Comparison of ENCODE assay signal across 17 cellular contexts in genomic region chr2:160349306-160349705, GRCh38.
DNase-seq lines count a peak whose midpoint lies in the region; ATAC-seq and TF ChIP-seq lines count a peak whose summit lies in the region.
"Had no signal": no experiment of that assay in that cellular context is flagged by ENCODE, and none has a peak within 500 bp of the region (broad histone marks: within the 10 kb centered on the region; RNA-seq: fewer than 3 reads in every experiment).

No MANE protein-coding gene starts in this region.

- peak overlapping the region; percentile 46 for H3K4me2 ChIP-seq in smooth muscle cell

- peaks cover 87% of the 10 kb centered on the region for H3K79me2 ChIP-seq in smooth muscle cell (ENCODE audit: low read depth)

- no peak overlapping the region for H3K9ac ChIP-seq in smooth muscle cell (ENCODE audit: low read depth)

- H3K9me3 Mint-ChIP-seq in activated naive CD8-positive, alpha-beta T cell treated with anti-CD3 and anti-CD28 coated beads, Interleukin-2, amount 10 ng/mL, durations not matched to agents 7 days and 5 days: no peaks in the 10 kb centered on the region
- H3K9me3 Mint-ChIP-seq in activated naive CD8-positive, alpha-beta T cell treated with anti-CD3 and anti-CD28 coated beads for 36 hours: no peaks in the 10 kb centered on the region
- H3K9me3 Mint-ChIP-seq in WTC11 (no peaks in the 10 kb centered on the region), Caco-2 (ENCODE audit: unreplicated experiment) (no peaks in the 10 kb centered on the region)
- H3K9me3 Mint-ChIP-seq: H9 had no signal

- intact Hi-C loops in Caco-2 (cut with micrococcal nuclease; ENCODE audit: unreplicated experiment): no loop called here

- no TSS peak for BruUV-seq in Caco-2 (replicated peaks; lab: Mats Ljungman, UMichigan)

- peaks cover 72% of the 10 kb centered on the region for H4K20me1 ChIP-seq in smooth muscle cell (ENCODE audit: low read depth)

- WGBS in smooth muscle cell (ENCODE audit: low lambda C conversion rate): 87% methylated on average over 2 of the region's 2 CpGs

- H3K27ac Mint-ChIP-seq in activated naive CD8-positive, alpha-beta T cell treated with anti-CD3 and anti-CD28 coated beads, Interleukin-2, amount 10 ng/mL, durations not matched to agents 7 days and 5 days: peak overlapping the region; percentile 32
- H3K27ac Mint-ChIP-seq in activated naive CD8-positive, alpha-beta T cell treated with anti-CD3 and anti-CD28 coated beads for 36 hours: no peak overlapping the region
- H3K27ac Mint-ChIP-seq in WTC11: 0 out of 2 replicates have a peak overlapping the region, but pooled peaks have one; percentile 3
- no peak overlapping the region for H3K27ac Mint-ChIP-seq in Caco-2 (ENCODE audit: unreplicated experiment)

- H3K27ac ChIP-seq in muscle layer of duodenum (ENCODE audit: low read length) (peak overlapping the region; percentile 28), smooth muscle cell (ENCODE audit: low read depth) (peak overlapping the region; percentile 85)

- H3K36me3 Mint-ChIP-seq in activated naive CD8-positive, alpha-beta T cell treated with anti-CD3 and anti-CD28 coated beads, Interleukin-2, amount 10 ng/mL, durations not matched to agents 7 days and 5 days: peaks cover 21% of the 10 kb centered on the region
- H3K36me3 Mint-ChIP-seq in activated naive CD8-positive, alpha-beta T cell treated with anti-CD3 and anti-CD28 coated beads for 36 hours: peaks cover 6% of the 10 kb centered on the region
- H3K36me3 Mint-ChIP-seq in WTC11 (peaks cover 2% of the 10 kb centered on the region; the same call in 1 of the 2 replicates), Caco-2 (ENCODE audit: insufficient read depth, unreplicated experiment) (peaks cover 7% of the 10 kb centered on the region)

- H3K36me3 ChIP-seq in muscle layer of duodenum (ENCODE audit: control insufficient read depth in 1 of 2, insufficient read depth in 2 of 2, low read length in 2 of 2): no peaks in the 10 kb centered on the region
- no peaks in the 10 kb centered on the region for H3K36me3 ChIP-seq in smooth muscle cell (ENCODE audit: low read depth)
- H3K36me3 ChIP-seq in Caco-2 (ENCODE audit: control insufficient read depth, insufficient read depth, low read length): no peaks in the 10 kb centered on the region

- peaks cover 20 to 43% of the 10 kb centered on the region in 2 donors for H3K4me1 ChIP-seq in muscle layer of duodenum (ENCODE audit: control insufficient read depth in 1 of 2, insufficient read depth in 2 of 2, low read length in 2 of 2)
- peaks cover 15% of the 10 kb centered on the region for H3K4me1 ChIP-seq in smooth muscle cell (ENCODE audit: low read depth)
- peaks cover 7% of the 10 kb centered on the region for H3K4me1 ChIP-seq in Caco-2

- no peaks in the 10 kb centered on the region for H3K27me3 Mint-ChIP-seq in activated naive CD8-positive, alpha-beta T cell treated with anti-CD3 and anti-CD28 coated beads, Interleukin-2, amount 10 ng/mL, durations not matched to agents 7 days and 5 days
- no peaks in the 10 kb centered on the region for H3K27me3 Mint-ChIP-seq in activated naive CD8-positive, alpha-beta T cell treated with anti-CD3 and anti-CD28 coated beads for 36 hours
- H3K27me3 Mint-ChIP-seq in WTC11 (ENCODE audit: low read depth) (no peaks in the 10 kb centered on the region), Caco-2 (ENCODE audit: insufficient read depth, unreplicated experiment) (no peaks in the 10 kb centered on the region)

- H3K27me3 ChIP-seq in muscle layer of duodenum (ENCODE audit: low read depth, low read length): no peaks in the 10 kb centered on the region
- H3K27me3 ChIP-seq in smooth muscle cell (ENCODE audit: low read depth): no peaks in the 10 kb centered on the region
- no peaks in the 10 kb centered on the region for H3K27me3 ChIP-seq in Caco-2 (replicated peaks; ENCODE audit: control insufficient read depth, insufficient read depth, low read length)

- TF ChIP-seq CTCF in WTC11 (IDR thresholded peaks at IDR 0.05): no peak
- TF ChIP-seq CTCF in smooth muscle cell (IDR thresholded peaks at IDR 0.05; ENCODE audit: borderline replicate concordance, insufficient read depth, poor library complexity, severe bottlenecking): no peak
- TF ChIP-seq CTCF in Caco-2 (IDR thresholded peaks at IDR 0.05; ENCODE audit: insufficient read depth in 1 of 2, low read depth in 1 of 2, low read length in 1 of 2, severe bottlenecking in 1 of 2, unreplicated experiment in 1 of 2): no peak

- no peak overlapping the region for H2AFZ ChIP-seq in smooth muscle cell (ENCODE audit: low read depth)

- no peak for ATAC-seq in activated naive CD8-positive, alpha-beta T cell treated with anti-CD3 and anti-CD28 coated beads, Interleukin-2, amount 10 ng/mL, durations not matched to agents 7 days and 5 days (ENCODE audit: low read depth)
- ATAC-seq in WTC11: no peak
- no peak for ATAC-seq in HG03442 (IDR thresholded peaks at IDR 0.05; ENCODE audit: unreplicated experiment)
- ATAC-seq: K562 had no signal

- POLR2A ChIA-PET in activated naive CD8-positive, alpha-beta T cell treated with anti-CD3 and anti-CD28 coated beads, Interleukin-2, amount 10 ng/mL, durations not matched to agents 7 days and 5 days (lab: Charles Lee): no interaction called here
- POLR2A ChIA-PET in WTC11 (lab: Charles Lee): no interaction called here
- POLR2A ChIA-PET in Caco-2 (lab: Charles Lee): no interaction called here

- H3K4me3 ChIP-seq in muscle layer of duodenum (ENCODE audit: low read depth in 1 of 2, low read length in 2 of 2) (no peak overlapping the region), smooth muscle cell (no peak overlapping the region), Caco-2 (ENCODE audit: low read depth, low read length) (no peak overlapping the region)
- H3K4me3 ChIP-seq: K562 had no signal

- H3F3A ChIP-seq in smooth muscle cell (ENCODE audit: low read depth): peaks cover 15% of the 10 kb centered on the region

- H3K9me3 ChIP-seq in muscle layer of duodenum (ENCODE audit: control insufficient read depth in 1 of 2, low read length in 2 of 2) (no peaks in the 10 kb centered on the region), smooth muscle cell (replicated peaks; ENCODE audit: low read depth) (no peaks in the 10 kb centered on the region), Caco-2 (no peaks in the 10 kb centered on the region)

- H3K4me1 Mint-ChIP-seq in activated naive CD8-positive, alpha-beta T cell treated with anti-CD3 and anti-CD28 coated beads, Interleukin-2, amount 10 ng/mL, durations not matched to agents 7 days and 5 days: peaks cover 39% of the 10 kb centered on the region
- H3K4me1 Mint-ChIP-seq in activated naive CD8-positive, alpha-beta T cell treated with anti-CD3 and anti-CD28 coated beads for 36 hours: peaks cover 75% of the 10 kb centered on the region
- peaks cover 26% of the 10 kb centered on the region for H3K4me1 Mint-ChIP-seq in WTC11
- H3K4me1 Mint-ChIP-seq in Caco-2 (ENCODE audit: low read depth, unreplicated experiment): peaks cover 8% of the 10 kb centered on the region

- no peak overlapping the region for H3K4me3 Mint-ChIP-seq in activated naive CD8-positive, alpha-beta T cell treated with anti-CD3 and anti-CD28 coated beads, Interleukin-2, amount 10 ng/mL, durations not matched to agents 7 days and 5 days
- no peak overlapping the region for H3K4me3 Mint-ChIP-seq in activated naive CD8-positive, alpha-beta T cell treated with anti-CD3 and anti-CD28 coated beads for 36 hours
- H3K4me3 Mint-ChIP-seq in WTC11 (no peak overlapping the region), Caco-2 (ENCODE audit: unreplicated experiment) (no peak overlapping the region)
- H3K4me3 Mint-ChIP-seq: H9 had no signal

- DNase-seq in activated naive CD8-positive, alpha-beta T cell treated with anti-CD3 and anti-CD28 coated beads, Interleukin-2, amount 10 ng/mL, durations not matched to agents 7 days and 5 days: no peak
- DNase-seq in activated naive CD8-positive, alpha-beta T cell treated with anti-CD3 and anti-CD28 coated beads for 36 hours: no peak
- DNase-seq in WTC11 (ENCODE audit: low spot score): no peak
- no peak for DNase-seq in smooth muscle cell (lab: John Stamatoyannopoulos, UW; ENCODE audit: unreplicated experiment)
- no peak for DNase-seq in NCI-H2227 (lab: John Stamatoyannopoulos, UW; ENCODE audit: unreplicated experiment)
- no peak for DNase-seq in Caco-2
- DNase-seq: C1 segment of cervical spinal cord, EL, H9, NCI-H1417 treated with DMSO at 0.1 percent for 48 hours, NCI-H1930, NCI-H446, NCI-H69, SHP77 treated with DMSO at 0.1 percent for 48 hours had no signal

- CTCF ChIA-PET in WTC11 (lab: Charles Lee) (no interaction called here), Caco-2 (lab: Charles Lee) (no interaction called here)

TF ChIP-seq in WTC11, 78 proteins besides CTCF, POLR2A, EP300 and RAD21 (continues in another document):
- no peak for TF ChIP-seq TCF7 (CRISPR knock-in tag; IDR thresholded peaks at IDR 0.05; ENCODE audit: low read depth)
- no peak for TF ChIP-seq AR (CRISPR knock-in tag; IDR thresholded peaks at IDR 0.05)
- no peak for TF ChIP-seq NFE2L1 (CRISPR knock-in tag; IDR thresholded peaks at IDR 0.05)

Comparison
In these comparisons a context has a peak if more than half of its experiments do, and no peak if none do; other contexts are left out.
1. H3K27ac Mint-ChIP-seq: peak in activated naive CD8-positive, alpha-beta T cell treated with anti-CD3 and anti-CD28 coated beads, Interleukin-2, amount 10 ng/mL, durations not matched to agents 7 days and 5 days (single experiment) and WTC11 (single experiment); none in activated naive CD8-positive, alpha-beta T cell treated with anti-CD3 and anti-CD28 coated beads for 36 hours (single experiment) and Caco-2 (single experiment).